Comparison of ENCODE assay signal across 18 cellular contexts in the genomic region with DNA sequence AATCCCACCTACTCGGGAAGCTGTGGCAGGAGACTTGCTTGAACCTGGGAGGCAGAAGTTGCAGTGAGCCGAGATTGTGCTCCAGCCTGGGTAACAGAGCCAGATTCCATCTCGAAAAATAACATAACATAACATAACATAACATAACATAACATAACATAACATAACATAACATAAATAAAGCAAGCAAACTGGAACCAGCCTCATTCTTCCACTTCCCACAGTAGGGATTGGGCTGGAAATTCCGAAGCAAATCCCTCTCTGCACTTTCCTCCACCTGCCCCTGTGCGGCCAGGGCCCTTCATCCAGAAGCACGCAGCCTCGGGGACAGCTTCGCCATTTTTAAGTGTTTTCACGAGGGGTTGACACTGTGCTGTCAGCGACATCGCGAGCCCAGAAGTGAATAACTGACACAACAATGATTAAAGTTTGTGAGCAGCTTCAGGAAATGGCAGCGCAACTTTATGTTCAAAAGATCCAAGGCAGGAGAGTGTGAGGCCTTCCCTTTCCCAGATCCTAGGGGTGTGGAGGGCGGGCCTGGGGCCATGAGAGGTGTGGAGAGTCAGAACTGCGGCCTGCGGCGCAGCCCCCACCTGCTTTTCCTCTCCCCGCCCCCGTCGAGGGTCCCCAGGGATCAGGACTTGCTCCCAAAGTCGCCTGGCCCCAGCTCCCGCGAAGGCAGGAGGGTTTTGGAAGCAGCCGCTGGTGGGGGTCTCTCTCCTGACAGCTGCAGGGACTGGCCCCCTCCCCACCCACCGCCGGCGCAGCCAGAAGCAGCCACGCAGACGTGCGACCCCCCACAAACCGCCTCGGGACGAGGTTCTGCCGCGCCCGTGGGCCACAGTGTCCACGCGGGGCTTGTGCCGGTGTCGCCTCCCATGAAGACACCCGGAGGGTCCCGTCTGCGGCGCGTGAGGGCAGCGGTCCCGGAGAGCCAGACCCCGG. TPM values are rescaled to one million over a fixed set of nuclear protein-coding genes. Genes with fewer than 3 reads are reported as not detected.
A peak's percentile ranks its signal among the peaks of the same experiment; 100 is the strongest.
DNase-seq lines count a peak whose midpoint lies in the region; ATAC-seq and TF ChIP-seq lines count a peak whose summit lies in the region.
"Had no signal": no experiment of that assay in that cellular context is flagged by ENCODE, and none has a peak within 500 bp of the region (broad histone marks: within the 10 kb centered on the region; RNA-seq: fewer than 3 reads in every experiment).

No MANE protein-coding gene starts in this region.

- CTCF ChIA-PET in CD4-positive, alpha-beta memory T cell (lab: Charles Lee; ENCODE audit: partially characterized antibody): no interaction called here

- H3K4me3 Mint-ChIP-seq in CD4-positive, alpha-beta memory T cell: peak overlapping the region; percentile 71 to 89 (median 82)
- H3K4me3 Mint-ChIP-seq in H9: peak overlapping the region; percentile 61 to 86
- peak overlapping the region; percentile 45 for H3K4me3 Mint-ChIP-seq in dendritic cell treated with granulocyte-macrophage colony-stimulating factor and Interleukin-4, amounts not matched to agents 40 ng/mL and 50 ng/mL, for 4 days
- H3K4me3 Mint-ChIP-seq in nephron: peak overlapping the region; percentile 78 to 90 (median 85)

- no peak overlapping the region for H3K14ac ChIP-seq in H9 (ENCODE audit: insufficient read depth, low read length)

- H3K27ac ChIP-seq in CD4-positive, alpha-beta memory T cell (ENCODE audit: low read depth, low read length): no peak overlapping the region
- no peak overlapping the region for H3K27ac ChIP-seq in H9 (ENCODE audit: insufficient read length, low read depth, low read length)
- H3K27ac ChIP-seq: KMS-11, sigmoid colon had no signal

- H3K79me2 ChIP-seq in H9 (ENCODE audit: insufficient read depth, low read length): no peaks in the 10 kb centered on the region

- no peak overlapping the region for H3T11ph ChIP-seq in H9 (ENCODE audit: low read length)

- no peak overlapping the region for H4K8ac ChIP-seq in H9 (replicated peaks; ENCODE audit: insufficient read length, low read depth, low read length)

- ATAC-seq in GM18907 (IDR thresholded peaks at IDR 0.05; ENCODE audit: unreplicated experiment) (no peak), left ventricle myocardium superior (no peak)

- H3K9me3 ChIP-seq in CD4-positive, alpha-beta memory T cell (ENCODE audit: control insufficient read depth in 1 of 2, low read length in 2 of 2): no peaks in the 10 kb centered on the region
- H3K9me3 ChIP-seq in H9 (ENCODE audit: control insufficient read depth, low read depth, low read length): no peaks in the 10 kb centered on the region
- H3K9me3 ChIP-seq: sigmoid colon had no signal

- H3K23me2 ChIP-seq in H9 (ENCODE audit: insufficient read length, low read depth, low read length, poor library complexity, severe bottlenecking): no peaks in the 10 kb centered on the region

- no peaks in the 10 kb centered on the region for H3K36me3 ChIP-seq in CD4-positive, alpha-beta memory T cell (ENCODE audit: insufficient read depth, low read length)
- H3K36me3 ChIP-seq: sigmoid colon had no signal

- intact Hi-C loops in CD4-positive, alpha-beta memory T cell (cut with micrococcal nuclease): no loop called here
- intact Hi-C loops in dendritic cell treated with granulocyte-macrophage colony-stimulating factor and Interleukin-4, amounts not matched to agents 40 ng/mL and 50 ng/mL, for 4 days (cut with micrococcal nuclease): loop anchor here (10.0 kb wide), 1 partner anchor 54 kb away; no protein-coding TSS in a partner anchor
- intact Hi-C loops in left ventricle myocardium superior (cut with micrococcal nuclease): no loop called here

- peak overlapping the region; percentile 1 for H3K4me2 ChIP-seq in H9 (ENCODE audit: insufficient read depth, insufficient read length, low read length)
- H3K4me2 ChIP-seq: KMS-11 had no signal

- no peaks in the 10 kb centered on the region for H3K9me3 Mint-ChIP-seq in CD4-positive, alpha-beta memory T cell
- H3K9me3 Mint-ChIP-seq in H9 (peaks cover 0 to 2% of the 10 kb centered on the region in 2 experiments; a peak in 1 of 5 replicates), nephron (peaks cover 3% of the 10 kb centered on the region)
- no peaks in the 10 kb centered on the region for H3K9me3 Mint-ChIP-seq in dendritic cell treated with granulocyte-macrophage colony-stimulating factor and Interleukin-4, amounts not matched to agents 40 ng/mL and 50 ng/mL, for 4 days

- H3K27ac Mint-ChIP-seq in CD4-positive, alpha-beta memory T cell: peak overlapping the region in 5 of 7 donors; percentile 21 to 81 (median 61)
- no peak overlapping the region for H3K27ac Mint-ChIP-seq in H9
- H3K27ac Mint-ChIP-seq in dendritic cell treated with granulocyte-macrophage colony-stimulating factor and Interleukin-4, amounts not matched to agents 40 ng/mL and 50 ng/mL, for 4 days: no peak overlapping the region
- peak overlapping the region in 1 of 3 experiments; percentile 46 for H3K27ac Mint-ChIP-seq in nephron
- H3K27ac Mint-ChIP-seq: CD14-positive monocyte had no signal

- H3K56ac ChIP-seq in H9 (ENCODE audit: insufficient read length, low read depth, low read length): no peak overlapping the region

- H2BK12ac ChIP-seq in H9 (ENCODE audit: insufficient read length, low read depth, low read length): no peak overlapping the region

- TF ChIP-seq CTCF in H9 (conservative IDR thresholded peaks at IDR 0.05) (no peak), nephron (IDR thresholded peaks at IDR 0.05; ENCODE audit: unreplicated experiment in 3 of 3) (no peak)

- no peak overlapping the region for H2BK20ac ChIP-seq in H9 (ENCODE audit: low read depth, low read length, poor library complexity, severe bottlenecking)

- H3K4me3 ChIP-seq in CD4-positive, alpha-beta memory T cell (ENCODE audit: low read length in 2 of 2): no peak overlapping the region

- H3K4me1 Mint-ChIP-seq in CD4-positive, alpha-beta memory T cell: peaks cover 3 to 15% (median 5%) of the 10 kb centered on the region in 4 donors
- H3K4me1 Mint-ChIP-seq in H9 (peaks cover 9 to 13% of the 10 kb centered on the region in 2 experiments), nephron (peaks cover 5% of the 10 kb centered on the region)
- no peaks in the 10 kb centered on the region for H3K4me1 Mint-ChIP-seq in dendritic cell treated with granulocyte-macrophage colony-stimulating factor and Interleukin-4, amounts not matched to agents 40 ng/mL and 50 ng/mL, for 4 days (ENCODE audit: low read depth)
- H3K4me1 Mint-ChIP-seq: CD14-positive monocyte had no signal

- WGBS in H9 (ENCODE audit: extremely low coverage, insufficient read length, low lambda C conversion rate): no CpG with 5 or more reads among the region's 48 CpGs

- no peak overlapping the region for H2AFZ ChIP-seq in H9 (ENCODE audit: low read length)

- H3K27me3 ChIP-seq in CD4-positive, alpha-beta memory T cell (ENCODE audit: insufficient read depth, low read length): peaks cover 27% of the 10 kb centered on the region
- peaks cover 5% of the 10 kb centered on the region; the same call in 1 of the 2 replicates for H3K27me3 ChIP-seq in H9 (ENCODE audit: insufficient read depth, low read length)

- H3K36me3 Mint-ChIP-seq in CD4-positive, alpha-beta memory T cell: no peaks in the 10 kb centered on the region
- H3K36me3 Mint-ChIP-seq in H9 (ENCODE audit: insufficient read depth in 1 of 3, low read depth in 3 of 3) (no peaks in the 10 kb centered on the region), nephron (ENCODE audit: low read depth) (no peaks in the 10 kb centered on the region)
- H3K36me3 Mint-ChIP-seq in dendritic cell treated with granulocyte-macrophage colony-stimulating factor and Interleukin-4, amounts not matched to agents 40 ng/mL and 50 ng/mL, for 4 days (ENCODE audit: low read depth): no peaks in the 10 kb centered on the region

- peak in 1 of 5 donors; percentile 10 for DNase-seq in CD4-positive, alpha-beta memory T cell
- DNase-seq in H9: no peak
- DNase-seq in SIG-M5 treated with dmso at 0.1 percent for 504 hours (lab: John Stamatoyannopoulos, UW; ENCODE audit: unreplicated experiment): no peak
- DNase-seq in left ventricle myocardium superior: no peak
- DNase-seq: activated CD4-positive, alpha-beta T cell treated with anti-CD3 and anti-CD28 coated beads for 1 hour; kidney glomerular epithelial cell; NCI-H1417 treated with DMSO at 0.1 percent for 48 hours; sigmoid colon; stimulated activated CD4-positive, alpha-beta T cell treated with anti-CD3 and anti-CD28 coated beads, Interleukin-4, amount 100 ng/mL, for 24 hours; T-helper 1 cell had no signal

- H3K27me3 Mint-ChIP-seq in CD4-positive, alpha-beta memory T cell: peaks cover 49% of the 10 kb centered on the region in 2 donors
- peaks cover 68% of the 10 kb centered on the region for H3K27me3 Mint-ChIP-seq in H9 (ENCODE audit: low read depth)
- peaks cover 89% of the 10 kb centered on the region for H3K27me3 Mint-ChIP-seq in dendritic cell treated with granulocyte-macrophage colony-stimulating factor and Interleukin-4, amounts not matched to agents 40 ng/mL and 50 ng/mL, for 4 days
- peaks cover 74% of the 10 kb centered on the region for H3K27me3 Mint-ChIP-seq in nephron (ENCODE audit: low read depth)

- H3K9ac ChIP-seq in H9 (ENCODE audit: extremely low read depth, insufficient read length, low read length): no peak overlapping the region
- H3K9ac ChIP-seq: KMS-11 had no signal

- no peak overlapping the region for H2BK15ac ChIP-seq in H9 (ENCODE audit: low read depth, low read length)

- no peak overlapping the region for H4K5ac ChIP-seq in H9 (ENCODE audit: insufficient read length, low read depth, low read length)

- H3K23ac ChIP-seq in H9 (ENCODE audit: insufficient read length, low read depth, low read length): no peak overlapping the region

- H3K4me1 ChIP-seq in CD4-positive, alpha-beta memory T cell (ENCODE audit: insufficient read depth, low read length): peaks cover 12% of the 10 kb centered on the region
- no peaks in the 10 kb centered on the region for H3K4me1 ChIP-seq in H9 (ENCODE audit: insufficient read depth, low read length)

- no peaks in the 10 kb centered on the region for H4K20me1 ChIP-seq in H9 (ENCODE audit: control insufficient read depth, insufficient read depth, insufficient read length)

- H3K18ac ChIP-seq in H9 (ENCODE audit: insufficient read length, low read depth, low read length): no peak overlapping the region

- H2BK5ac ChIP-seq in H9 (ENCODE audit: insufficient read length, low read length): no peak overlapping the region

- no peak overlapping the region for H3K4ac ChIP-seq in H9 (ENCODE audit: low read depth, low read length)

- no peaks in the 10 kb centered on the region for H3K79me1 ChIP-seq in H9 (ENCODE audit: insufficient read depth, low read depth, low read length, poor library complexity, severe bottlenecking)

- no peak overlapping the region for H2AK5ac ChIP-seq in H9 (ENCODE audit: insufficient read length, low read length)

- H4K91ac ChIP-seq in H9 (ENCODE audit: insufficient read length, low read depth, low read length): no peak overlapping the region

- no peak overlapping the region for H2BK120ac ChIP-seq in H9 (ENCODE audit: low read depth, low read length, poor library complexity, severe bottlenecking)

- POLR2A ChIA-PET in CD4-positive, alpha-beta memory T cell (lab: Charles Lee; ENCODE audit: partially characterized antibody): no interaction called here

RNA-seq across cellular contexts. Expression of gene GABRD, which starts 0.7 kb away (rescaled TPM):
- total RNA-seq in CD4-positive, alpha-beta memory T cell: not detected
- not detected for polyA plus RNA-seq in CD4-positive, alpha-beta memory T cell
- total RNA-seq in H9 (2021): 0.59 and 0.83 TPM in 2 replicates
- 0.20 TPM for total RNA-seq in left ventricle myocardium superior
- total RNA-seq: bronchial epithelial cell, NCI-H460, sigmoid colon had no signal
- polyA plus RNA-seq: CD14-positive monocyte had no signal

RNA-seq across cellular contexts. Expression of gene CFAP74, which starts 14.9 kb away (rescaled TPM):
- total RNA-seq in CD4-positive, alpha-beta memory T cell: not detected
- not detected for polyA plus RNA-seq in CD4-positive, alpha-beta memory T cell
- total RNA-seq in H9 (2021) (0.28 and 0.44 TPM in 2 replicates), left ventricle myocardium superior (not detected)
- total RNA-seq: bronchial epithelial cell, mucosa of gallbladder, NCI-H460 had no signal
- polyA plus RNA-seq: CD14-positive monocyte had no signal

RNA-seq across cellular contexts. Expression of gene PRKCZ, which starts 31.7 kb away (rescaled TPM):
- total RNA-seq in CD4-positive, alpha-beta memory T cell: 10 to 100 TPM; 32.5 to 40.7 TPM
- 10 to 100 TPM; 13.5 TPM for polyA plus RNA-seq in CD4-positive, alpha-beta memory T cell
- total RNA-seq in H9 (2021) (42.0 and 48.4 TPM in 2 replicates), left ventricle myocardium superior (20.8 TPM)

Comparison
In these comparisons a context has a peak if more than half of its experiments do, and no peak if none do; other contexts are left out.
1. H3K27ac Mint-ChIP-seq: peak in CD4-positive, alpha-beta memory T cell (5 of 7); none in H9 (0 of 3) and dendritic cell treated with granulocyte-macrophage colony-stimulating factor and Interleukin-4, amounts not matched to agents 40 ng/mL and 50 ng/mL, for 4 days (single experiment).
2. Peak in every context shown above with its lines, with median percentiles within 50 percentile points of each other: H3K4me3 Mint-ChIP-seq.